25 cellular contexts compared by ENCODE assay signal in the genomic region with DNA sequence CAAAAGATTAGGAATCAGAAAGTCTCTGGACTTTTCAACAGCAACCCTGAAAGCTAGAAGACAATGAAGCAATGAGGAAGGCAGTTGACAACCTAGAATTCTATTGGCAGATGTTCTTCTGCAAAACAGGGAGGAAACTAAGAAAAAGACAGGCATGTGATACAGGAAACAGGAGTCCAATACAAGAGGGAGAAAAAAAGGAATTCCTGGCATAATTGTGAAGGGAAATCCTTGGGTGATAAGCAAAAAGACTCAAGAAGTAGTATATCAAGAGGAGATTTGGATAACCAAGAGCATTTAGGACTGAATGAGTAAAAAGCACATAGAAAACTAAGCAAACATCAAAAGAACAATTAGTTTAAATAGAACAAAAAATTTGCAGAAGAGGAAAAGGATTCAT. TPM values are rescaled to one million over a fixed set of nuclear protein-coding genes. Genes with fewer than 3 reads are reported as not detected.
A peak's percentile ranks its signal among the peaks of the same experiment; 100 is the strongest.
DNase-seq lines count a peak whose midpoint lies in the region; ATAC-seq and TF ChIP-seq lines count a peak whose summit lies in the region.
"Had no signal": no experiment of that assay in that cellular context is flagged by ENCODE, and none has a peak within 500 bp of the region (broad histone marks: within the 10 kb centered on the region; RNA-seq: fewer than 3 reads in every experiment).

No MANE protein-coding gene starts in this region.

- peaks cover 35% of the 10 kb centered on the region for H3K4me1 ChIP-seq in suprapubic skin
- H3K4me1 ChIP-seq in thyroid gland: peaks cover 0 to 8% of the 10 kb centered on the region in 2 donors

- H3K9me3 ChIP-seq in suprapubic skin (no peaks in the 10 kb centered on the region), thyroid gland (no peaks in the 10 kb centered on the region)

- TF ChIP-seq CTCF in fibroblast of the aortic adventitia (IDR thresholded peaks at IDR 0.05; ENCODE audit: insufficient read depth, low read length) (no peak), suprapubic skin (IDR thresholded peaks at IDR 0.05) (no peak), thyroid gland (IDR thresholded peaks at IDR 0.05) (no peak)

- H3K36me3 ChIP-seq in suprapubic skin: no peaks in the 10 kb centered on the region
- H3K36me3 ChIP-seq in thyroid gland: no peaks in the 10 kb centered on the region

- H3K27ac ChIP-seq in caudate nucleus (ENCODE audit: low read depth, low read length) (peak overlapping the region; percentile 37), suprapubic skin (peak overlapping the region; percentile 14), thyroid gland (no peak overlapping the region)
- H3K27ac ChIP-seq: C4-2B, HL-60 had no signal

- no peak overlapping the region for H3K4me3 ChIP-seq in fibroblast of the aortic adventitia (ENCODE audit: low read depth, low read length)
- H3K4me3 ChIP-seq in suprapubic skin: no peak overlapping the region
- H3K4me3 ChIP-seq in thyroid gland (replicated peaks in 1 of 3): no peak overlapping the region

- intact Hi-C loops in thyroid gland (cut with DNase I): no loop called here

- no peak for ATAC-seq in GM19463 (IDR thresholded peaks at IDR 0.05; ENCODE audit: unreplicated experiment)
- ATAC-seq: SK-N-SH treated with all-trans-retinoic acid at 6 μM for 48 hours had no signal

- TF ChIP-seq EP300 in suprapubic skin (IDR thresholded peaks at IDR 0.05): no peak

- no peak for TF ChIP-seq POLR2A in suprapubic skin (IDR thresholded peaks at IDR 0.05)
- no peak for TF ChIP-seq POLR2A in thyroid gland (IDR thresholded peaks at IDR 0.05)

- DNase-seq in Kasumi-1 (lab: John Stamatoyannopoulos, UW) (peak; percentile 18 to 34), caudate nucleus (lab: John Stamatoyannopoulos, UW) (no peak), fibroblast of the aortic adventitia (ENCODE audit: low read depth) (peak; percentile 36), suprapubic skin (ENCODE audit: low spot score in 2 of 2) (no peak), thyroid gland (no peak), HUDEP-2 (lab: John Stamatoyannopoulos, UW; ENCODE audit: unreplicated experiment in 76 of 76) (no peak)
- no peak for DNase-seq in effector CD4-positive, alpha-beta T cell
- DNase-seq: AML-193, DMS79 treated with DMSO at 0.1 percent for 48 hours, H9, IMR-90, Karpas-422, MM.1S, NCI-H1092 treated with DMSO at 0.1 percent for 48 hours, NCI-H1694, NCI-H2081 treated with DMSO at 0.1 percent for 48 hours, NCI-H510A, NCI-H774, OCI-M1, SHP77 treated with DMSO at 0.1 percent for 48 hours had no signal

- no peaks in the 10 kb centered on the region for H3K27me3 ChIP-seq in suprapubic skin
- no peaks in the 10 kb centered on the region for H3K27me3 ChIP-seq in thyroid gland

RNA-seq across cellular contexts. Expression of a gene that starts 58.6 kb away (rescaled TPM):
- total RNA-seq in fibroblast of the aortic adventitia (ENCODE audit: low replicate concordance) (39.2 and 265 TPM in 2 replicates), suprapubic skin (10 to 100 TPM; 16.2 to 65.8 (median 23.5) TPM), thyroid gland (10 to 100 TPM; 40.8 to 98.5 (median 56.4) TPM)
- total RNA-seq: G401 had no signal

Comparison
In these comparisons a context has a peak if more than half of its experiments do, and no peak if none do; other contexts are left out.
1. DNase-seq: peak in Kasumi-1 (2 of 2) and fibroblast of the aortic adventitia (single experiment); none in caudate nucleus (0 of 61), suprapubic skin (0 of 2), thyroid gland (0 of 2), effector CD4-positive, alpha-beta T cell (single experiment) and HUDEP-2 (0 of 76).
2. H3K27ac ChIP-seq: peak in caudate nucleus (single experiment) and suprapubic skin (single experiment); none in thyroid gland (0 of 3).